Comparison of ENCODE assay signal across 27 cellular contexts in genomic region chrX:108044554-108045256, GRCh38. TPM values are rescaled to one million over a fixed set of nuclear protein-coding genes. Genes with fewer than 3 reads are reported as not detected.
A peak's percentile ranks its signal among the peaks of the same experiment; 100 is the strongest.
DNase-seq lines count a peak whose midpoint lies in the region; ATAC-seq, FAIRE-seq and TF ChIP-seq lines count a peak whose summit lies in the region.
"Had no signal": no experiment of that assay in that cellular context is flagged by ENCODE, and none has a peak within 500 bp of the region (broad histone marks: within the 10 kb centered on the region; RNA-seq: fewer than 3 reads in every experiment).

VSIG1 (plus strand) TSS chrX:108045065; CDS start chrX:108045131, 66 bp downstream.

- intact Hi-C loops in IMR-90 (cut with micrococcal nuclease) (no loop called here), HepG2 (cut with micrococcal nuclease; ENCODE audit: unreplicated experiment) (no loop called here), pancreas (cut with DNase I) (no loop called here), left cardiac atrium (cut with DNase I) (no loop called here), A673 (cut with micrococcal nuclease; ENCODE audit: unreplicated experiment) (no loop called here)

- TF ChIP-seq EP300 in A549 (IDR thresholded peaks at IDR 0.05) = no peak
- TF ChIP-seq EP300 in HepG2 (IDR thresholded peaks at IDR 0.05; ENCODE audit: low read depth in 2 of 2, low read length in 2 of 2) = no peak
- TF ChIP-seq EP300 in HepG2 (CRISPR knock-in tag; IDR thresholded peaks at IDR 0.05; ENCODE audit: borderline replicate concordance) = no peak

- H3K4me1 ChIP-seq in A549 = no peaks in the 10 kb centered on the region
- no peaks in the 10 kb centered on the region for H3K4me1 ChIP-seq in IMR-90 (ENCODE audit: control insufficient read depth, insufficient read depth, low read length)
- no peaks in the 10 kb centered on the region for H3K4me1 ChIP-seq in HepG2 (ENCODE audit: insufficient read depth, low read length)
- no peaks in the 10 kb centered on the region for H3K4me1 ChIP-seq in pancreas
- H3K4me1 ChIP-seq in A673 (ENCODE audit: insufficient read depth, low read length, poor library complexity, severe bottlenecking) = no peaks in the 10 kb centered on the region
- H3K4me1 ChIP-seq: Caco-2, HAP-1 had no signal

- no peak for TF ChIP-seq RAD21 in A549 (conservative IDR thresholded peaks at IDR 0.05 in 1 of 2, IDR thresholded peaks at IDR 0.05 in 1 of 2)
- no peak for TF ChIP-seq RAD21 in IMR-90 (IDR thresholded peaks at IDR 0.05; ENCODE audit: low read length)
- no peak for TF ChIP-seq RAD21 in HepG2 (CRISPR knock-in tag; IDR thresholded peaks at IDR 0.05)

- H2AK5ac ChIP-seq in IMR-90 (ENCODE audit: low read depth, low read length) = no peak within 1 kb of the TSS

- H2AFZ ChIP-seq in IMR-90 (replicated peaks; ENCODE audit: low read length, poor library complexity) (no peak within 1 kb of the TSS), HepG2 (ENCODE audit: low read length) (no peak within 1 kb of the TSS)
- H2AFZ ChIP-seq: GM23338 had no signal

- H3K36me3 ChIP-seq in IMR-90 (ENCODE audit: control insufficient read depth, insufficient read depth, low read length) (no peaks in the 10 kb centered on the region), HepG2 (replicated peaks in 1 of 2; ENCODE audit: control insufficient read depth in 1 of 2, insufficient read depth in 2 of 2, low read length in 2 of 2) (no peaks in the 10 kb centered on the region), pancreas (no peaks in the 10 kb centered on the region), A673 (ENCODE audit: insufficient read depth, low read length, poor library complexity, severe bottlenecking) (no peaks in the 10 kb centered on the region)
- H3K36me3 ChIP-seq: HAP-1 had no signal

- no peak within 1 kb of the TSS for H3K14ac ChIP-seq in IMR-90 (replicated peaks; ENCODE audit: low read depth, low read length)

- peak; percentile 18 for FAIRE-seq in A549 (lab: Jason Lieb, UNC)
- no peak for FAIRE-seq in HepG2 (lab: Jason Lieb, UNC)
- no peak for FAIRE-seq in pancreas (lab: Jason Lieb, UNC)
- FAIRE-seq: GM12878 had no signal

- H3K23ac ChIP-seq in IMR-90 (ENCODE audit: low read depth, low read length) = no peak within 1 kb of the TSS

- H2BK5ac ChIP-seq in IMR-90 (ENCODE audit: low read depth, low read length, poor library complexity, severe bottlenecking) = no peak within 1 kb of the TSS

- H2AK9ac ChIP-seq in IMR-90 (replicated peaks; ENCODE audit: low read depth, low read length, poor library complexity) = no peak within 1 kb of the TSS

- no peak within 1 kb of the TSS for H4K91ac ChIP-seq in IMR-90 (ENCODE audit: insufficient read depth, low read depth, low read length)

- H3K4me3 ChIP-seq in A549 (no peak within 1 kb of the TSS), IMR-90 (ENCODE audit: insufficient read depth, low read depth, low read length) (no peak within 1 kb of the TSS), HepG2 (replicated peaks in 1 of 3; ENCODE audit: insufficient read depth in 1 of 3, low read depth in 2 of 3, low read length in 3 of 3) (no peak within 1 kb of the TSS), pancreas (no peak within 1 kb of the TSS), A673 (ENCODE audit: low read depth, low read length, poor library complexity, severe bottlenecking) (no peak within 1 kb of the TSS)
- H3K4me3 ChIP-seq: GM12878, GM23338, HAP-1 had no signal

- H3K27ac ChIP-seq in A549 (no peak within 1 kb of the TSS), IMR-90 (ENCODE audit: insufficient read depth, low read length) (no peak within 1 kb of the TSS), HepG2 (ENCODE audit: extremely low read length, insufficient read depth, low read length) (no peak within 1 kb of the TSS), pancreas (no peak within 1 kb of the TSS), A673 (ENCODE audit: low read depth, low read length, poor library complexity, severe bottlenecking) (no peak within 1 kb of the TSS)
- H3K27ac ChIP-seq: HL-60, KMS-11 had no signal

- CTCF ChIA-PET in A549 (lab: Yijun Ruan, JAX) (no interaction called here), IMR-90 (lab: Yijun Ruan, JAX) (no interaction called here), HepG2 (lab: Yijun Ruan, JAX; ENCODE audit: low intra/inter-chr PET ratio, low total read pairs) (no interaction called here), A673 (lab: Charles Lee) (no interaction called here)

- H3K4ac ChIP-seq in IMR-90 (ENCODE audit: low read depth, low read length) = no peak within 1 kb of the TSS

- H2BK120ac ChIP-seq in IMR-90 (ENCODE audit: low read depth, low read length) = no peak within 1 kb of the TSS

- H4K20me1 ChIP-seq in IMR-90 (ENCODE audit: insufficient read depth, low read length) (no peaks in the 10 kb centered on the region), HepG2 (ENCODE audit: insufficient read depth, low read length) (no peaks in the 10 kb centered on the region)

- no peak within 1 kb of the TSS for H4K5ac ChIP-seq in IMR-90 (ENCODE audit: low read depth, low read length)

- H3K79me1 ChIP-seq in IMR-90 (ENCODE audit: low read depth in 1 of 2, low read length in 2 of 2) = no peaks in the 10 kb centered on the region

- DNase-seq in A549 (ENCODE audit: low read depth in 1 of 2, low spot score in 1 of 2) = no peak
- no peak for DNase-seq in IMR-90
- DNase-seq in HepG2 (ENCODE audit: low spot score) = no peak
- DNase-seq in pancreas = no peak
- no peak for DNase-seq in NCI-H2081 treated with DMSO at 0.1 percent for 48 hours (lab: John Stamatoyannopoulos, UW)
- DNase-seq in left cardiac atrium = no peak
- no peak for DNase-seq in A673 (ENCODE audit: low spot score)
- DNase-seq: 8988T, Caco-2, DND-41, NCI-H1092 treated with DMSO at 0.1 percent for 48 hours, NCI-H1436 treated with DMSO at 0.1 percent for 48 hours, NCI-H2029, NCI-H226, NCI-H510A treated with DMSO at 0.1 percent for 48 hours, NCI-H748 treated with DMSO at 0.1 percent for 48 hours, SIG-M5, SK-N-SH had no signal

- in situ Hi-C loops in IMR-90 (cut with MboI; ENCODE audit: low sequenced_read_pairs) (no loop called here), HepG2 (cut with HindIII; ENCODE audit: extremely low pct_ligation_motif_present, low pct_unique_long_range_greater_than_20kb) (no loop called here)

- H3K9ac ChIP-seq in IMR-90 (ENCODE audit: low read depth, low read length) (no peak within 1 kb of the TSS), HepG2 (ENCODE audit: insufficient read depth, low read depth, low read length) (no peak within 1 kb of the TSS)
- H3K9ac ChIP-seq: KMS-11, SK-N-SH had no signal

- no peak within 1 kb of the TSS for H2BK20ac ChIP-seq in IMR-90 (ENCODE audit: low read depth, low read length)

- H3K4me2 ChIP-seq in A549 (no peak within 1 kb of the TSS), IMR-90 (ENCODE audit: low read depth, low read length) (no peak within 1 kb of the TSS), HepG2 (ENCODE audit: low read depth, low read length) (no peak within 1 kb of the TSS)
- H3K4me2 ChIP-seq: GM23338, KMS-11, SK-N-SH had no signal

- no peaks in the 10 kb centered on the region for H3K9me1 ChIP-seq in IMR-90 (ENCODE audit: insufficient read depth, low read length)

- ATAC-seq in A549 (no peak), IMR-90 (ENCODE audit: low read depth) (no peak), HepG2 (no peak), pancreas (peak in 3 of 4 donors; percentile 31 to 66 (median 42)), left cardiac atrium (no peak), HG03432 (IDR thresholded peaks at IDR 0.05; ENCODE audit: unreplicated experiment) (no peak)
- ATAC-seq: GM12878, GM23338, Panc1 had no signal

- peaks cover 23% of the 10 kb centered on the region for H3K27me3 ChIP-seq in IMR-90 (ENCODE audit: control insufficient read depth, insufficient read depth, low read length)
- no peaks in the 10 kb centered on the region for H3K27me3 ChIP-seq in HepG2 (ENCODE audit: control insufficient read depth in 1 of 2, insufficient read depth in 2 of 2, low read length in 2 of 2)
- H3K27me3 ChIP-seq in pancreas = peaks cover 0 to 11% (median 3%) of the 10 kb centered on the region in 4 donors
- H3K27me3 ChIP-seq in A673 (replicated peaks; ENCODE audit: insufficient read depth, low read depth, low read length, poor library complexity) = no peaks in the 10 kb centered on the region

- dilution Hi-C loops in IMR-90 (cut with HindIII; ENCODE audit: low sequenced_read_pairs, unreplicated experiment) = no loop called here

- BruUV-seq in IMR-90 (replicated peaks; lab: Mats Ljungman, UMichigan) (no TSS peak), HepG2 (replicated peaks; lab: Mats Ljungman, UMichigan) (no TSS peak), A673 (replicated peaks; lab: Mats Ljungman, UMichigan) (no TSS peak)

- TF ChIP-seq POLR2A in A549 (IDR thresholded peaks at IDR 0.05; ENCODE audit: low read length) (no peak), IMR-90 (IDR thresholded peaks at IDR 0.05; ENCODE audit: low read depth, low read length) (no peak), HepG2 (IDR thresholded peaks at IDR 0.05; ENCODE audit: insufficient read depth in 1 of 2, low read depth in 2 of 2, low read length in 2 of 2) (no peak)

- 81% methylated on average over 10 of the region's 10 CpGs for WGBS in A549 (ENCODE audit: missing lambda C conversion rate)
- no CpG with 5 or more reads among the region's 10 CpGs for WGBS in IMR-90 (ENCODE audit: extremely low coverage in 2 of 2, insufficient read length in 1 of 2), 2 experiments
- 5% methylated on average over 10 of the region's 10 CpGs for WGBS in HepG2 (ENCODE audit: low lambda C conversion rate)
- 25 to 32% methylated on average over 10 of the region's 10 CpGs for WGBS in pancreas, 2 donors

- no peaks in the 10 kb centered on the region for H3K79me2 ChIP-seq in HepG2 (ENCODE audit: insufficient read depth, low read length)

- no peak within 1 kb of the TSS for H3K18ac ChIP-seq in IMR-90 (ENCODE audit: low read depth, low read length)

- H3K56ac ChIP-seq in IMR-90 (ENCODE audit: extremely low read depth, insufficient read depth, low read length) = no peak within 1 kb of the TSS

- no peak within 1 kb of the TSS for H4K8ac ChIP-seq in IMR-90 (ENCODE audit: low read depth in 2 of 2, low read length in 2 of 2)

- TF ChIP-seq CTCF in A549 (IDR thresholded peaks at IDR 0.05) = no peak
- TF ChIP-seq CTCF in IMR-90 (conservative IDR thresholded peaks at IDR 0.05; ENCODE audit: low read depth, low read length) = no peak
- no peak for TF ChIP-seq CTCF in HepG2 (CRISPR knock-in tag; IDR thresholded peaks at IDR 0.05)
- no peak for TF ChIP-seq CTCF in pancreas (IDR thresholded peaks at IDR 0.05)
- no peak for TF ChIP-seq CTCF in A673 (conservative IDR thresholded peaks at IDR 0.05; ENCODE audit: low read depth, low read length)

- H3K9me3 ChIP-seq in A549 (no peaks in the 10 kb centered on the region), IMR-90 (ENCODE audit: control insufficient read depth, insufficient read depth, low read length) (no peaks in the 10 kb centered on the region), HepG2 (ENCODE audit: low read length) (no peaks in the 10 kb centered on the region), pancreas (no peaks in the 10 kb centered on the region), A673 (ENCODE audit: low read depth, low read length, poor library complexity, severe bottlenecking) (no peaks in the 10 kb centered on the region)
- H3K9me3 ChIP-seq: Caco-2, HAP-1, SK-N-SH had no signal

- no peak within 1 kb of the TSS for H2BK15ac ChIP-seq in IMR-90 (ENCODE audit: low read depth, low read length)

- POLR2A ChIA-PET in A549 (lab: Yijun Ruan, JAX) (no interaction called here), IMR-90 (lab: Charles Lee; ENCODE audit: unreplicated experiment) (no interaction called here), HepG2 (lab: Yijun Ruan, JAX) (no interaction called here), A673 (lab: Charles Lee; ENCODE audit: low non-redundant PET) (no interaction called here)

RNA-seq across cellular contexts. Expression of gene VSIG1, which starts in this region (rescaled TPM):
- polyA plus RNA-seq in A549 (2011; rRNA removed) (1.2 and 1.3 TPM in 2 replicates), A549 (2017; fragmentation: RNase III; extraction: RNeasy Plus Mini Kit Qiagen cat#74134 plus additional on column Dnase treatment) (0.09 to 0.17 TPM (median 0.11 TPM) in 3 replicates), IMR-90 (2012; rRNA removed) (not detected in 2 replicates), HepG2 (2011; rRNA removed) (0.01 TPM in 1 of 2 replicates, not detected in the other), pancreas (under 1 TPM in 1 of 2 donors, not detected in 1; 0.05 TPM)
- polyA plus RNA-seq in A549 (2012; cell fraction: cytosol; rRNA removed) = 0.07 and 0.12 TPM in 2 replicates
- 0.08 and 0.22 TPM in 2 replicates for polyA plus RNA-seq in A549 (2012; cell fraction: nucleus; rRNA removed)
- 1.2 and 2.8 TPM in 2 replicates for polyA minus RNA-seq in A549 (2011; rRNA and poly(A)+ RNA removed)
- total RNA-seq in IMR-90 (2012; rRNA removed) (not detected in 2 replicates), HepG2 (2016; rRNA removed; fragmentation: Illumina TruSeq; extraction: Trizol) (not detected in 2 replicates), pancreas (1 to 10 TPM in 1 of 6 donors, under 1 TPM in 2, not detected in 3; 0.16 to 1.8 (median 0.23) TPM), left cardiac atrium (not detected), A673 (2021) (not detected in 2 replicates)
- polyA plus RNA-seq in IMR-90 (2012; cell fraction: cytosol; rRNA removed) = not detected in 2 replicates
- 0.01 and 0.36 TPM in 2 replicates for polyA plus RNA-seq in IMR-90 (2012; cell fraction: nucleus; rRNA removed; ENCODE audit: low replicate concordance)
- not detected in 2 replicates for total RNA-seq in HepG2 (2016; cell fraction: cytosol; rRNA removed; fragmentation: Illumina TruSeq; extraction: Trizol; ENCODE audit: low read depth)
- total RNA-seq in HepG2 (2016; cell fraction: insoluble cytoplasmic fraction; rRNA removed; fragmentation: Illumina TruSeq; extraction: Trizol) = not detected in 2 replicates
- not detected in 2 replicates for total RNA-seq in HepG2 (2016; cell fraction: membrane; rRNA removed; fragmentation: Illumina TruSeq; extraction: Trizol)
- not detected in 2 replicates for total RNA-seq in HepG2 (2016; cell fraction: nucleus; rRNA removed; fragmentation: Illumina TruSeq; extraction: Trizol)
- polyA plus RNA-seq in HepG2 (2011; cell fraction: cytosol; rRNA removed) = not detected in 2 replicates
- not detected in 2 replicates for polyA plus RNA-seq in HepG2 (2011; cell fraction: nucleus; rRNA removed)
- polyA plus RNA-seq in HepG2 (2012) = 0.05 TPM in 1 of 2 replicates, not detected in the other
- not detected in 2 replicates for polyA plus RNA-seq in HepG2 (2016; cell fraction: cytosol; fragmentation: Illumina TruSeq; extraction: Trizol; ENCODE audit: low read depth)
- polyA plus RNA-seq in HepG2 (2016; cell fraction: insoluble cytoplasmic fraction; fragmentation: Illumina TruSeq; extraction: Trizol; ENCODE audit: low read depth) = not detected in 2 replicates
- polyA plus RNA-seq in HepG2 (2016; cell fraction: membrane; fragmentation: Illumina TruSeq; extraction: Trizol; ENCODE audit: low read depth) = not detected in 2 replicates
- not detected in 2 replicates for polyA plus RNA-seq in HepG2 (2016; cell fraction: nucleus; fragmentation: Illumina TruSeq; extraction: Trizol; ENCODE audit: insufficient read depth, low read depth)
- polyA minus RNA-seq in HepG2 (2011; rRNA and poly(A)+ RNA removed; ENCODE audit: low replicate concordance) = not detected in 2 replicates
- not detected in 2 replicates for polyA minus RNA-seq in HepG2 (2011; cell fraction: cytosol; rRNA and poly(A)+ RNA removed)
- polyA minus RNA-seq in HepG2 (2011; cell fraction: nucleus; rRNA and poly(A)+ RNA removed) = not detected in 2 replicates
- total RNA-seq: Caco-2, GM12878, HT-29 had no signal
- polyA plus RNA-seq: CD14-positive monocyte, SK-N-SH had no signal

Comparison
In these comparisons a context has a peak if more than half of its experiments do, and no peak if none do; other contexts are left out.
1. ATAC-seq: peak in pancreas (3 of 4); none in A549 (0 of 2), IMR-90 (single experiment), HepG2 (single experiment), left cardiac atrium (0 of 2) and HG03432 (single experiment).